Comparison of ENCODE assay signal across 23 cellular contexts in the genomic region with DNA sequence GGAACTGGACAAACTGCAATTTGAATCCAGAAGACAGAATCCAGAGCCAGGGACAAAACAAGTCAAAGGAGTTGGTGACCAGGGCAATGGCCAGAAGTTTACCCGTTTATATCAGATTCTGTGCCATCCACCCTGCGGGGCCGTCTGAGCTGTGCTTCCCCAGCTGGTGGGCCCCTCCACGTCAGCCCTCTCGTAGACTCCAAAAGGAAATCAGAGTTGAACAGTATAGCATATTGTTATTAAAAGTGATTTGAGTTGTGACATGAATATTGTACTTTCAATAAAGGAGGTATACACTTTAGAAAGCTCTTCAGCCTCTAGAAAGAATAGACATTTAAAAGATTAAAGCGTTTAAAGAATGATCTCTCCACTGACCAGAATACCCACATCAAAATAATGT.
DNase-seq lines count a peak whose midpoint lies in the region; ATAC-seq, FAIRE-seq and TF ChIP-seq lines count a peak whose summit lies in the region.
"Had no signal": no experiment of that assay in that cellular context is flagged by ENCODE, and none has a peak within 500 bp of the region (broad histone marks: within the 10 kb centered on the region; RNA-seq: fewer than 3 reads in every experiment).

No MANE protein-coding gene starts in this region.

- no peak overlapping the region for H2AFZ ChIP-seq in SK-N-SH (ENCODE audit: low read depth)

- H3K27me3 ChIP-seq in SK-N-SH (ENCODE audit: insufficient read depth) (no peaks in the 10 kb centered on the region), RWPE2 (ENCODE audit: insufficient read depth, poor library complexity, severe bottlenecking) (no peaks in the 10 kb centered on the region), stomach (no peaks in the 10 kb centered on the region)
- H3K27me3 ChIP-seq: colonic mucosa had no signal

- TF ChIP-seq RAD21 in SK-N-SH (IDR thresholded peaks at IDR 0.05; ENCODE audit: low read length), result no peak

- intact Hi-C loops in stomach (cut with DNase I; ENCODE audit: low total_unique reads), result no loop called here

- WGBS in SK-N-SH (ENCODE audit: low lambda C conversion rate), result 64% methylated on average over 6 of the region's 6 CpGs
- WGBS in stomach, 5 donors, result 51 to 72% (median 63%) methylated on average over 6 of the region's 6 CpGs

- no peaks in the 10 kb centered on the region for H3K9me2 ChIP-seq in SK-N-SH

- peaks cover 35 to 36% of the 10 kb centered on the region in 2 experiments for H3K4me1 ChIP-seq in SK-N-SH (ENCODE audit: control insufficient read depth in 1 of 2, insufficient read depth in 2 of 2, low read depth in 1 of 2, low read length in 1 of 2)
- H3K4me1 ChIP-seq in RWPE2 (ENCODE audit: insufficient read depth, poor library complexity, severe bottlenecking), result peaks cover 88% of the 10 kb centered on the region
- peaks cover 8 to 90% (median 44%) of the 10 kb centered on the region in 4 donors for H3K4me1 ChIP-seq in stomach
- H3K4me1 ChIP-seq: colonic mucosa had no signal

- POLR2A ChIA-PET in SK-N-SH (lab: Yijun Ruan, JAX), result no interaction called here

- H3K9me3 ChIP-seq in SK-N-SH (no peaks in the 10 kb centered on the region), RWPE2 (ENCODE audit: severe bottlenecking) (no peaks in the 10 kb centered on the region), stomach (no peaks in the 10 kb centered on the region)
- H3K9me3 ChIP-seq: colonic mucosa had no signal

- ATAC-seq in SK-N-SH treated with all-trans-retinoic acid at 6 μM for 48 hours (no peak), RWPE2 (ENCODE audit: low read depth) (no peak), HG02759 (IDR thresholded peaks at IDR 0.05; ENCODE audit: unreplicated experiment) (no peak)
- no peak for ATAC-seq in stimulated activated naive CD8-positive, alpha-beta T cell treated with anti-CD3 and anti-CD28 coated beads, Interleukin-15, Interleukin-2, amounts not matched to agents 100 U/mL and 50 U/mL, for 24 hours
- ATAC-seq: activated CD8-positive, alpha-beta T cell treated with anti-CD3 and anti-CD28 coated beads, Interleukin-2, amount 10 ng/mL, durations not matched to agents 7 days and 5 days; naive thymus-derived CD4-positive, alpha-beta T cell; WTC11 had no signal

- TF ChIP-seq CTCF in SK-N-SH (IDR thresholded peaks at IDR 0.05), result no peak
- TF ChIP-seq CTCF in RWPE2 (IDR thresholded peaks at IDR 0.05; ENCODE audit: poor library complexity, severe bottlenecking), result no peak
- TF ChIP-seq CTCF in stomach (IDR thresholded peaks at IDR 0.05), result no peak

- no peak overlapping the region for H3K9ac ChIP-seq in SK-N-SH

- TF ChIP-seq EP300 in SK-N-SH (IDR thresholded peaks at IDR 0.05; ENCODE audit: borderline replicate concordance in 1 of 2, low read depth in 1 of 2, low read length in 1 of 2), result 0 out of 4 replicates have a peak, but pooled peaks of 1 of the 2 experiments have one; percentile 10
- no peak for TF ChIP-seq EP300 in stomach (IDR thresholded peaks at IDR 0.05)

- H3K4me2 ChIP-seq in SK-N-SH, result peak overlapping the region; percentile 27; the same call in 1 of the 2 replicates

- TF ChIP-seq POLR2A in stomach (IDR thresholded peaks at IDR 0.05) (no peak), GM12891 (IDR thresholded peaks at IDR 0.05; ENCODE audit: low read depth, low read length) (no peak)

- H3K36me3 ChIP-seq in SK-N-SH (replicated peaks in 1 of 2; ENCODE audit: control insufficient read depth in 1 of 2, insufficient read depth in 2 of 2, low read length in 1 of 2) (no peaks in the 10 kb centered on the region), RWPE2 (ENCODE audit: low read depth) (no peaks in the 10 kb centered on the region), stomach (no peaks in the 10 kb centered on the region)
- H3K36me3 ChIP-seq: colonic mucosa had no signal

- FAIRE-seq in GM12891 (lab: Jason Lieb, UNC), result no peak

- peak overlapping the region; percentile 27 to 60 for H3K27ac ChIP-seq in SK-N-SH (ENCODE audit: low read depth in 2 of 2, low read length in 1 of 2)
- peak overlapping the region; percentile 95 for H3K27ac ChIP-seq in RWPE2 (ENCODE audit: poor library complexity, severe bottlenecking)
- H3K27ac ChIP-seq in epithelial cell of prostate, result peak overlapping the region; percentile 83
- H3K27ac ChIP-seq in stomach, result peak overlapping the region in 4 of 5 donors; percentile 29 to 86 (median 74)

- no peaks in the 10 kb centered on the region; the same call in 1 of the 2 replicates for H4K20me1 ChIP-seq in SK-N-SH (ENCODE audit: insufficient read depth)

- DNase-seq in SK-N-SH (peak; percentile 25), RWPE2 (ENCODE audit: low spot score) (no peak), epithelial cell of prostate (ENCODE audit: low read depth, low spot score) (no peak), stomach (no peak), GM12891 (ENCODE audit: insufficient read length, low spot score) (no peak)
- no peak for DNase-seq in stimulated activated naive CD8-positive, alpha-beta T cell treated with anti-CD3 and anti-CD28 coated beads, Interleukin-15, Interleukin-2, amounts not matched to agents 100 U/mL and 50 U/mL, for 24 hours
- DNase-seq: activated CD8-positive, alpha-beta T cell treated with anti-CD3 and anti-CD28 coated beads, Interleukin-2, amount 10 ng/mL, durations not matched to agents 7 days and 5 days; activated T-cell treated with anti-CD3 and anti-CD28 coated beads, Interleukin-2, amount 50 U/mL, for 24 hours; CD4-positive, alpha-beta T cell; colonic mucosa; DMS79; endodermal cell; immature natural killer cell; MM.1S; naive thymus-derived CD4-positive, alpha-beta T cell; NCI-H1694; NCI-H226; Right ventricle myocardium superior; stimulated activated CD4-positive, alpha-beta T cell treated with anti-CD3 and anti-CD28 coated beads, Interleukin-4, amount 100 ng/mL, for 1 hour; T-helper 1 cell had no signal

- H3K4me3 ChIP-seq in SK-N-SH (ENCODE audit: low read depth in 2 of 2, low read length in 1 of 2), result no peak overlapping the region
- H3K4me3 ChIP-seq in RWPE2 (ENCODE audit: severe bottlenecking), result no peak overlapping the region
- no peak overlapping the region for H3K4me3 ChIP-seq in stomach
- H3K4me3 ChIP-seq: colonic mucosa had no signal

- peaks cover 17% of the 10 kb centered on the region for H3F3A ChIP-seq in SK-N-SH (replicated peaks; ENCODE audit: insufficient read depth)

- CTCF ChIA-PET in SK-N-SH (lab: Yijun Ruan, JAX), result interaction anchor here (0.7 kb wide), 1 partner anchor 9 kb away, joined by 3 read pairs; no protein-coding TSS in a partner anchor

- H3K79me2 ChIP-seq in SK-N-SH (ENCODE audit: insufficient read depth), result peaks cover 80% of the 10 kb centered on the region

TF ChIP-seq in SK-N-SH, 30 proteins besides CTCF, POLR2A, EP300 and RAD21 (continues in another document):
- TF ChIP-seq MXI1 (IDR thresholded peaks at IDR 0.05; ENCODE audit: low read depth, low read length), result no peak
- no peak for TF ChIP-seq ELF1 (IDR thresholded peaks at IDR 0.05)
- no peak for TF ChIP-seq POLR2AphosphoS5 (IDR thresholded peaks at IDR 0.05; ENCODE audit: low read depth, low read length)
- no peak for TF ChIP-seq MEF2A (IDR thresholded peaks at IDR 0.05; ENCODE audit: borderline replicate concordance, low read depth)
- no peak for TF ChIP-seq TCF12 (IDR thresholded peaks at IDR 0.05)
- no peak for TF ChIP-seq MAX (IDR thresholded peaks at IDR 0.05; ENCODE audit: low read depth)
- TF ChIP-seq FOXJ3 (CRISPR knock-in tag; IDR thresholded peaks at IDR 0.05), result no peak

TF ChIP-seq in SK-N-SH treated with all-trans-retinoic acid at 6 μM for 48 hours, 23 proteins besides CTCF, POLR2A, EP300 and RAD21:
- TF ChIP-seq GLIS3 (CRISPR knock-in tag; IDR thresholded peaks at IDR 0.05) (no peak), TOX (CRISPR knock-in tag; IDR thresholded peaks at IDR 0.05; ENCODE audit: borderline replicate concordance) (no peak), ZNF8 (CRISPR knock-in tag; IDR thresholded peaks at IDR 0.05) (no peak), TCF4 (CRISPR knock-in tag; IDR thresholded peaks at IDR 0.05; ENCODE audit: borderline replicate concordance) (no peak), ZNF70 (CRISPR knock-in tag; IDR thresholded peaks at IDR 0.05) (no peak)

TF ChIP-seq in GM12891, 5 proteins besides CTCF, POLR2A, EP300 and RAD21:
- no peak for TF ChIP-seq POU2F2 (IDR thresholded peaks at IDR 0.05; ENCODE audit: low read depth, low read length)
- no peak for TF ChIP-seq PAX5 (IDR thresholded peaks at IDR 0.05; ENCODE audit: insufficient read depth, low read length, severe bottlenecking)
- no peak for TF ChIP-seq POLR2AphosphoS5 (IDR thresholded peaks at IDR 0.05; ENCODE audit: low read depth, low read length)
- no peak for TF ChIP-seq SPI1 (IDR thresholded peaks at IDR 0.05; ENCODE audit: low read depth, low read length)
- no peak for TF ChIP-seq TAF1 (IDR thresholded peaks at IDR 0.05; ENCODE audit: low read depth, low read length)
TF ChIP-seq in GM12891: peak in this region for 0.

Comparison
In these comparisons a context has a peak if more than half of its experiments do, and no peak if none do; other contexts are left out.
1. H3K27ac ChIP-seq: peak in every context shown above with its lines; median percentile 95 in RWPE2; 83 in epithelial cell of prostate; 74 in stomach; 44 in SK-N-SH.